ENCODE assay signal across 11 cellular contexts in genomic region chr1:92834617-92835016, GRCh38. TPM values are rescaled to one million over a fixed set of nuclear protein-coding genes. Genes with fewer than 3 reads are reported as not detected.
DNase-seq lines count a peak whose midpoint lies in the region; ATAC-seq and TF ChIP-seq lines count a peak whose summit lies in the region.
"Had no signal": no experiment of that assay in that cellular context is flagged by ENCODE, and none has a peak within 500 bp of the region (broad histone marks: within the 10 kb centered on the region; RNA-seq: fewer than 3 reads in every experiment).

No MANE protein-coding gene starts in this region.

- H3K4me3 Mint-ChIP-seq in effector memory CD8-positive, alpha-beta T cell = peak overlapping the region; percentile 95
- H3K4me3 Mint-ChIP-seq in neural progenitor cell = peak overlapping the region; percentile 60
- H3K4me3 Mint-ChIP-seq: dendritic cell treated with granulocyte-macrophage colony-stimulating factor and Interleukin-4, amounts not matched to agents 40 ng/mL and 50 ng/mL, for 4 days had no signal

- peak overlapping the region; percentile 97 to 99 for H3K27ac Mint-ChIP-seq in effector memory CD8-positive, alpha-beta T cell
- H3K27ac Mint-ChIP-seq in neural progenitor cell = no peak overlapping the region
- H3K27ac Mint-ChIP-seq: dendritic cell treated with granulocyte-macrophage colony-stimulating factor and Interleukin-4, amounts not matched to agents 40 ng/mL and 50 ng/mL, for 4 days had no signal

- TF ChIP-seq CTCF in GM12864 (IDR thresholded peaks at IDR 0.05; ENCODE audit: low read depth, low read length, missing control alignments) = no peak
- no peak for TF ChIP-seq CTCF in neural progenitor cell (IDR thresholded peaks at IDR 0.05)

- peak overlapping the region; percentile 97 for H3K9ac ChIP-seq in NT2/D1 (ENCODE audit: insufficient read length, low read depth)
- no peak overlapping the region for H3K9ac ChIP-seq in neural progenitor cell

- no peaks in the 10 kb centered on the region for H3K27me3 Mint-ChIP-seq in effector memory CD8-positive, alpha-beta T cell
- H3K27me3 Mint-ChIP-seq in neural progenitor cell (ENCODE audit: insufficient read depth, low read depth) = peaks cover 5% of the 10 kb centered on the region
- H3K27me3 Mint-ChIP-seq: dendritic cell treated with granulocyte-macrophage colony-stimulating factor and Interleukin-4, amounts not matched to agents 40 ng/mL and 50 ng/mL, for 4 days had no signal

- no peak overlapping the region for H2AFZ ChIP-seq in neural progenitor cell (replicated peaks)

- H3K4me1 ChIP-seq in NT2/D1 (ENCODE audit: insufficient read depth, insufficient read length) (no peaks in the 10 kb centered on the region), neural progenitor cell (peaks cover 21% of the 10 kb centered on the region)

- H3K27me3 ChIP-seq in NT2/D1 (ENCODE audit: insufficient read depth, insufficient read length) (no peaks in the 10 kb centered on the region), neural progenitor cell (no peaks in the 10 kb centered on the region)

- DNase-seq in GM12864 (ENCODE audit: low read depth) (no peak), NT2/D1 (ENCODE audit: low read depth, low spot score) (no peak), neural progenitor cell (ENCODE audit: low spot score) (no peak), hippocampal formation (lab: John Stamatoyannopoulos, UW) (no peak), NCI-H446 (lab: John Stamatoyannopoulos, UW) (no peak)
- no peak for DNase-seq in effector memory CD8-positive, alpha-beta T cell
- DNase-seq: left cardiac atrium, NCI-H1105, small intestine had no signal

- peaks cover 74% of the 10 kb centered on the region for H4K20me1 ChIP-seq in neural progenitor cell (ENCODE audit: low read depth)

- H3K4me2 ChIP-seq in neural progenitor cell = peak overlapping the region; percentile 98

- H3K36me3 Mint-ChIP-seq in effector memory CD8-positive, alpha-beta T cell (ENCODE audit: insufficient read depth) = peaks cover 74% of the 10 kb centered on the region
- H3K36me3 Mint-ChIP-seq in neural progenitor cell = peaks cover 42% of the 10 kb centered on the region

- peaks cover 78% of the 10 kb centered on the region for H3K79me2 ChIP-seq in neural progenitor cell (ENCODE audit: low read depth)

- H3K36me3 ChIP-seq in NT2/D1 (ENCODE audit: insufficient read depth, insufficient read length, low read length) (peaks cover 75% of the 10 kb centered on the region), neural progenitor cell (peaks cover 48% of the 10 kb centered on the region)

- H3K4me1 Mint-ChIP-seq in effector memory CD8-positive, alpha-beta T cell (ENCODE audit: low read depth in 2 of 2) = peaks cover 50 to 64% of the 10 kb centered on the region in 2 donors
- H3K4me1 Mint-ChIP-seq in neural progenitor cell = peaks cover 29% of the 10 kb centered on the region

- no peaks in the 10 kb centered on the region for H3K9me3 Mint-ChIP-seq in effector memory CD8-positive, alpha-beta T cell
- H3K9me3 Mint-ChIP-seq in neural progenitor cell = no peaks in the 10 kb centered on the region
- H3K9me3 Mint-ChIP-seq: dendritic cell treated with granulocyte-macrophage colony-stimulating factor and Interleukin-4, amounts not matched to agents 40 ng/mL and 50 ng/mL, for 4 days had no signal

- ATAC-seq in effector memory CD8-positive, alpha-beta T cell (replicated peaks) = no peak
- ATAC-seq in GM21737 (IDR thresholded peaks at IDR 0.05; ENCODE audit: unreplicated experiment) = no peak
- ATAC-seq: left cardiac atrium had no signal

- no peak overlapping the region for H3K27ac ChIP-seq in neural progenitor cell

- peak overlapping the region; percentile 87; the same call in 1 of the 2 replicates for H3K4me3 ChIP-seq in GM12864 (ENCODE audit: low read depth, low read length)
- peak overlapping the region; percentile 99 for H3K4me3 ChIP-seq in NT2/D1 (ENCODE audit: insufficient read length, low read depth)
- H3K4me3 ChIP-seq in neural progenitor cell = peak overlapping the region; percentile 88

- H3F3A ChIP-seq in neural progenitor cell (ENCODE audit: low read depth) = peaks cover 55% of the 10 kb centered on the region

- H3K9me3 ChIP-seq in NT2/D1 (ENCODE audit: insufficient read depth, low read length) (no peaks in the 10 kb centered on the region), neural progenitor cell (ENCODE audit: low read depth) (no peaks in the 10 kb centered on the region)

RNA-seq across cellular contexts. Expression of gene RPL5, which starts 2.8 kb away (rescaled TPM):
- total RNA-seq in neural progenitor cell (ENCODE audit: low replicate concordance) = 3,057 and 3,732 TPM in 2 replicates

RNA-seq across cellular contexts. Expression of gene EVI5, which starts 49.7 kb away (rescaled TPM):
- total RNA-seq in neural progenitor cell (ENCODE audit: low replicate concordance) = 13.7 TPM in 2 replicates
